ENCODE assay signal across 9 cellular contexts in the genomic region with DNA sequence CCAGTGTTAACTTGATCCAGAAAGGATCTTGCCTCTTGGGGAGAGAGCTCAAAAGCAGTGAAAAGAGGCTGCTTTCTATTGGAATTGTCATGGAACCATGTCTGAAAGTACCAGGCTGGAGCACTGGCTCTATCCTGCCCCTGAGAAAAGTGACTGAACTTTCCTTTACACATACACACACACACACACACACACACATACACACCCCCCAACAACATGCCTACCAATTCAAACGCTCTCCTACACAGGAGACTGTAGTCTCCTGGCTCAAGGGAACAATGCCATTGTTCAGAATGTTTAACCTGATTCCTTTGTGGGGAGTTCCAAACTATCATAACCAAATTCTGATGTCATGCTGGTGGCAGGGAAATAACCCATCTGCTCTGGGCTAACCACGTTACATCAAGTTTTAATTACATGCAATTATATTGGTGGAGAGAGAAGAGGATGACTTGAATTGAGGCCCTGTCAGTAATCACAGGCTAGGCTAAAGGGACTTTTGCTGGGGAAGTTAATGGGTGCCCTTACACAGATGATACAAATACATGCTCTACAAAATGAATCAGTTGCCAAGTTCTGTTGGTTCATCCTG.
A peak's percentile ranks its signal among the peaks of the same experiment; 100 is the strongest.
DNase-seq lines count a peak whose midpoint lies in the region; ATAC-seq and FAIRE-seq lines count a peak whose summit lies in the region.
"Had no signal": no experiment of that assay in that cellular context is flagged by ENCODE, and none has a peak within 500 bp of the region (broad histone marks: within the 10 kb centered on the region; RNA-seq: fewer than 3 reads in every experiment).

No MANE protein-coding gene starts in this region.

- no peaks in the 10 kb centered on the region for H3K27me3 ChIP-seq in BLaER1

- H3K9me3 Mint-ChIP-seq in activated naive CD4-positive, alpha-beta T cell treated with anti-CD3 and anti-CD28 coated beads, Interleukin-2, amount 50 U/mL, for 24 hours = no peaks in the 10 kb centered on the region
- H3K9me3 Mint-ChIP-seq: neural crest cell had no signal

- H3K27ac ChIP-seq in BLaER1 = peak overlapping the region; percentile 18; the same call in 1 of the 2 replicates

- 0 out of 2 replicates have a peak, but pooled peaks cover under 1% of the 10 kb centered on the region for H3K9me3 ChIP-seq in BLaER1

- H4K20me1 ChIP-seq in BLaER1 = no peaks in the 10 kb centered on the region

- peak overlapping the region; percentile 73 for H3K4me2 ChIP-seq in BLaER1

- ATAC-seq in GM18873 (IDR thresholded peaks at IDR 0.05; ENCODE audit: low FRiP score, unreplicated experiment) (peak; percentile 60), HG03060 (IDR thresholded peaks at IDR 0.05; ENCODE audit: low read depth, unreplicated experiment) (peak; percentile 75)

- no peak for DNase-seq in HTR-8/SVneo (ENCODE audit: insufficient read length, low spot score)
- no peak for DNase-seq in DMS79 treated with DMSO at 0.1 percent for 48 hours (lab: John Stamatoyannopoulos, UW)
- no peak for DNase-seq in NCI-H1092 (lab: John Stamatoyannopoulos, UW)
- no peak for DNase-seq in DMS153 treated with DMSO at 0.1 percent for 48 hours (lab: John Stamatoyannopoulos, UW; ENCODE audit: unreplicated experiment)

- H3K27ac Mint-ChIP-seq in activated naive CD4-positive, alpha-beta T cell treated with anti-CD3 and anti-CD28 coated beads, Interleukin-2, amount 50 U/mL, for 24 hours = peak overlapping the region; percentile 93

- H3K4me1 Mint-ChIP-seq in activated naive CD4-positive, alpha-beta T cell treated with anti-CD3 and anti-CD28 coated beads, Interleukin-2, amount 50 U/mL, for 24 hours = peaks cover 37% of the 10 kb centered on the region
- H3K4me1 Mint-ChIP-seq: neural crest cell had no signal

- no peak overlapping the region for H3K4me3 ChIP-seq in BLaER1

- no peak for FAIRE-seq in HTR-8/SVneo (lab: Jason Lieb, UNC)

- no peak overlapping the region for H3K9ac ChIP-seq in BLaER1

- peaks cover 18% of the 10 kb centered on the region for H3K4me1 ChIP-seq in BLaER1

- no peaks in the 10 kb centered on the region for H3K36me3 Mint-ChIP-seq in activated naive CD4-positive, alpha-beta T cell treated with anti-CD3 and anti-CD28 coated beads, Interleukin-2, amount 50 U/mL, for 24 hours

- no peaks in the 10 kb centered on the region for H3K27me3 Mint-ChIP-seq in activated naive CD4-positive, alpha-beta T cell treated with anti-CD3 and anti-CD28 coated beads, Interleukin-2, amount 50 U/mL, for 24 hours

- H3K36me3 ChIP-seq in BLaER1 = no peaks in the 10 kb centered on the region

- peak overlapping the region; percentile 49 for H3K4me3 Mint-ChIP-seq in activated naive CD4-positive, alpha-beta T cell treated with anti-CD3 and anti-CD28 coated beads, Interleukin-2, amount 50 U/mL, for 24 hours
- H3K4me3 Mint-ChIP-seq: neural crest cell had no signal
